1 cellular context compared by ENCODE assay signal in genomic region chr6:150756170-150756569, GRCh38.
TF ChIP-seq lines count a peak whose summit lies in the region.

No MANE protein-coding gene starts in this region.

TF ChIP-seq in IMR-90, 13 proteins besides CTCF, POLR2A, EP300 and RAD21:
- TF ChIP-seq FOS (IDR thresholded peaks at IDR 0.05; ENCODE audit: low read depth, low read length): no peak
- TF ChIP-seq ELK1 (IDR thresholded peaks at IDR 0.05; ENCODE audit: borderline replicate concordance, low read depth, low read length): no peak
TF ChIP-seq in IMR-90: peak in this region for 0.
